Comparison of ENCODE assay signal across 11 cellular contexts in the genomic region with DNA sequence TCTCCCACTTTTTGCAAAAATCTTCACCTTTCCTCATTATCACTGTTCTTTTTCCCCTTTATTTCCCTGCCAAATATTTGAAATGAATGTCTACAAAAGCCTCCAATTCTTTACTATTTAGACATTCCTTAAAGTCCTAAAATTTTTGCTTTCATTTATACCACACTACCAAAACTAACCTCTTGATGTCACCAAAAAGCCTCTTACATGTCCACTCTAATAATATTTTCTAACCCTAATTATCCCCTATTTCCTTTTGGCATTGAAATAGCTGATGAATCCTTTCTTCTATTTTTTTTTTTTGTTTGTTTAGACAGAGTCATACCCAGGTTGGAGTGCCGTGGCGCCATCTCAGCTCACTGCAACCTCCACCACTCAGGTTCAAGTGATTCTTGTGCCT. TPM values are rescaled to one million over a fixed set of nuclear protein-coding genes. Genes with fewer than 3 reads are reported as not detected.
A peak's percentile ranks its signal among the peaks of the same experiment; 100 is the strongest.
DNase-seq lines count a peak whose midpoint lies in the region; ATAC-seq and TF ChIP-seq lines count a peak whose summit lies in the region.
"Had no signal": no experiment of that assay in that cellular context is flagged by ENCODE, and none has a peak within 500 bp of the region (broad histone marks: within the 10 kb centered on the region; RNA-seq: fewer than 3 reads in every experiment).

No MANE protein-coding gene starts in this region.

- TF ChIP-seq CTCF in chondrocyte (IDR thresholded peaks at IDR 0.05), result peak; percentile 66

- DNase-seq in NOMO-1 treated with DMSO at 0.1 percent for 48 hours (lab: John Stamatoyannopoulos, UW; ENCODE audit: unreplicated experiment) (peak; percentile 6), NOMO-1 treated with dmso at 0.1 percent for 144 hours (lab: John Stamatoyannopoulos, UW; ENCODE audit: unreplicated experiment) (no peak), MV-4-11 (lab: John Stamatoyannopoulos, UW) (peak; percentile 5), chondrocyte (ENCODE audit: low spot score) (no peak), renal cortical epithelial cell (ENCODE audit: low read depth) (peak; percentile 41)
- DNase-seq: KG1, left colon had no signal

- no peaks in the 10 kb centered on the region for H3K36me3 Mint-ChIP-seq in chondrocyte (ENCODE audit: low read depth)

- peaks cover 45% of the 10 kb centered on the region for H3K27me3 Mint-ChIP-seq in chondrocyte (ENCODE audit: low read depth)

- no peaks in the 10 kb centered on the region for H3K9me3 Mint-ChIP-seq in chondrocyte (ENCODE audit: low read depth)

- H3K4me3 Mint-ChIP-seq in chondrocyte (ENCODE audit: unreplicated experiment), result no peak overlapping the region

- ATAC-seq in GM18519 (IDR thresholded peaks at IDR 0.05; ENCODE audit: low FRiP score, unreplicated experiment), result no peak
- ATAC-seq in GM19395 (IDR thresholded peaks at IDR 0.05; ENCODE audit: unreplicated experiment), result no peak
- ATAC-seq in GM21381 (IDR thresholded peaks at IDR 0.05; ENCODE audit: unreplicated experiment), result no peak
- ATAC-seq: left colon, sciatic nerve had no signal

- H3K4me1 Mint-ChIP-seq in chondrocyte (ENCODE audit: low read depth), result peaks cover 3% of the 10 kb centered on the region

- no peak overlapping the region for H3K27ac Mint-ChIP-seq in chondrocyte (ENCODE audit: unreplicated experiment)

RNA-seq across cellular contexts. Expression of a gene that starts 32.3 kb away (rescaled TPM):
- total RNA-seq in chondrocyte (0.13 to 0.39 TPM (median 0.27 TPM) in 3 replicates), renal cortical epithelial cell (0.45 and 0.52 TPM in 2 replicates)

RNA-seq across cellular contexts. Expression of a gene that starts 38.5 kb away (rescaled TPM):
- total RNA-seq in chondrocyte (13.3 to 18.1 TPM (median 16.7 TPM) in 3 replicates), renal cortical epithelial cell (6.1 and 22.4 TPM in 2 replicates)

RNA-seq across cellular contexts. Expression of a gene that starts 50.4 kb away (rescaled TPM):
- 5.9 to 7.5 TPM (median 6.9 TPM) in 3 replicates for total RNA-seq in chondrocyte
- total RNA-seq in renal cortical epithelial cell, result 4.5 and 17.2 TPM in 2 replicates

Comparison
In these comparisons a context has a peak if more than half of its experiments do, and no peak if none do; other contexts are left out.
1. DNase-seq: peak in NOMO-1 treated with DMSO at 0.1 percent for 48 hours (single experiment), MV-4-11 (single experiment) and renal cortical epithelial cell (single experiment); none in NOMO-1 treated with dmso at 0.1 percent for 144 hours (single experiment) and chondrocyte (single experiment).